Comparison of ENCODE assay signal across 14 cellular contexts in genomic region chr2:44927979-44928659, GRCh38. TPM values are rescaled to one million over a fixed set of nuclear protein-coding genes. Genes with fewer than 3 reads are reported as not detected.
DNase-seq lines count a peak whose midpoint lies in the region; TF ChIP-seq lines count a peak whose summit lies in the region.
"Had no signal": no experiment of that assay in that cellular context is flagged by ENCODE, and none has a peak within 500 bp of the region (broad histone marks: within the 10 kb centered on the region; RNA-seq: fewer than 3 reads in every experiment).

No MANE protein-coding gene starts in this region.

- H2AFZ ChIP-seq in neuron (ENCODE audit: low read depth, low read length), result peak overlapping the region; percentile 80

- peak overlapping the region; percentile 13 for H3K4me3 ChIP-seq in cardiac muscle cell
- peak overlapping the region in 1 of 2 donors; percentile 32 for H3K4me3 ChIP-seq in right atrium auricular region
- H3K4me3 ChIP-seq in ectodermal cell (ENCODE audit: insufficient read depth, low read depth, low read length), result peak overlapping the region; percentile 13
- peak overlapping the region; percentile 24 for H3K4me3 ChIP-seq in neuron (ENCODE audit: low read length)
- peak overlapping the region; percentile 31 to 48 for H3K4me3 ChIP-seq in tibial artery

- H3K4me1 ChIP-seq in cardiac muscle cell (ENCODE audit: low read depth) (peaks cover 9% of the 10 kb centered on the region), right atrium auricular region (peaks cover 0 to 28% of the 10 kb centered on the region in 2 donors), ectodermal cell (ENCODE audit: control insufficient read depth, insufficient read depth, low read length) (peaks cover 10% of the 10 kb centered on the region), neuron (ENCODE audit: insufficient read depth, low read length) (peaks cover 15% of the 10 kb centered on the region), tibial artery (peaks cover 0 to 20% (median 18%) of the 10 kb centered on the region in 4 donors)

- H3K27ac ChIP-seq in cardiac muscle cell (no peak overlapping the region), right atrium auricular region (no peak overlapping the region), ectodermal cell (ENCODE audit: insufficient read depth, low read depth, low read length, poor library complexity, severe bottlenecking) (no peak overlapping the region), tibial artery (no peak overlapping the region)

- no peaks in the 10 kb centered on the region for H3K36me3 ChIP-seq in cardiac muscle cell
- H3K36me3 ChIP-seq in right atrium auricular region, result no peaks in the 10 kb centered on the region
- no peaks in the 10 kb centered on the region for H3K36me3 ChIP-seq in ectodermal cell (ENCODE audit: control insufficient read depth, insufficient read depth, low read length)
- no peaks in the 10 kb centered on the region for H3K36me3 ChIP-seq in neuron (ENCODE audit: insufficient read depth, low read length)
- H3K36me3 ChIP-seq in tibial artery, result no peaks in the 10 kb centered on the region

- H3K9me3 ChIP-seq in cardiac muscle cell (ENCODE audit: low read depth) (no peaks in the 10 kb centered on the region), right atrium auricular region (no peaks in the 10 kb centered on the region), ectodermal cell (ENCODE audit: control insufficient read depth, low read length) (no peaks in the 10 kb centered on the region), neuron (ENCODE audit: low read length) (no peaks in the 10 kb centered on the region), tibial artery (no peaks in the 10 kb centered on the region)

- TF ChIP-seq CTCF in cardiac muscle cell (IDR thresholded peaks at IDR 0.05; ENCODE audit: low read depth, low read length) (no peak), right atrium auricular region (IDR thresholded peaks at IDR 0.05) (no peak), tibial artery (IDR thresholded peaks at IDR 0.05) (no peak)

- intact Hi-C loops in tibial artery (cut with DNase I; ENCODE audit: low total_unique reads), result no loop called here

- DNase-seq in cardiac muscle cell (ENCODE audit: low read depth in 1 of 2, low spot score in 1 of 2), result peak in 1 of 2 donors; percentile 41
- no peak for DNase-seq in right atrium auricular region (ENCODE audit: low spot score)
- no peak for DNase-seq in tibial artery
- DNase-seq in NCI-H446 treated with DMSO at 0.1 percent for 48 hours (lab: John Stamatoyannopoulos, UW), result no peak
- no peak for DNase-seq in stimulated activated CD4-positive, alpha-beta T cell treated with anti-CD3 and anti-CD28 coated beads, Interleukin-15, amount 100 ng/mL, for 24 hours
- no peak for DNase-seq in AML-193 (lab: John Stamatoyannopoulos, UW)
- DNase-seq: activated CD4-positive, CD25-positive, alpha-beta regulatory T cell treated with anti-CD3 and anti-CD28 coated beads, Interleukin-2, amount 50 U/mL, for 72 hours; activated T-cell treated with anti-CD3 and anti-CD28 coated beads, Interleukin-2, amount 50 U/mL, for 4 hours; kidney; naive thymus-derived CD8-positive, alpha-beta T cell; NCI-H2107 had no signal

- WGBS in ectodermal cell, 2 experiments, result 0 to 1% methylated on average over 44 of the region's 44 CpGs

- peaks cover 100% of the 10 kb centered on the region for H3K27me3 ChIP-seq in cardiac muscle cell
- H3K27me3 ChIP-seq in right atrium auricular region, result peaks cover 21 to 59% of the 10 kb centered on the region in 2 donors
- H3K27me3 ChIP-seq in ectodermal cell (ENCODE audit: control insufficient read depth, insufficient read depth, low read length, poor library complexity, severe bottlenecking), result peaks cover 100% of the 10 kb centered on the region
- H3K27me3 ChIP-seq in neuron (ENCODE audit: insufficient read depth, low read length), result peaks cover 98% of the 10 kb centered on the region
- H3K27me3 ChIP-seq in tibial artery, result peaks cover 5 to 92% of the 10 kb centered on the region in 2 donors

RNA-seq across cellular contexts. Expression of gene SIX3, which starts 13.4 kb away (rescaled TPM):
- total RNA-seq in cardiac muscle cell (not detected in 2 replicates), right atrium auricular region (not detected)
- not detected in 2 replicates for polyA plus RNA-seq in cardiac muscle cell
- 1.3 TPM for polyA plus RNA-seq in ectodermal cell (2013, experiment 1 of 4)
- polyA plus RNA-seq in ectodermal cell (2013, experiment 2 of 4), result 3.5 TPM
- polyA plus RNA-seq in ectodermal cell (2013, experiment 3 of 4), result 2.4 TPM
- polyA plus RNA-seq in ectodermal cell (2013, experiment 4 of 4), result 4.5 TPM
- total RNA-seq: fibroblast of villous mesenchyme; naive thymus-derived CD8-positive, alpha-beta T cell had no signal
- polyA plus RNA-seq: naive thymus-derived CD8-positive, alpha-beta T cell had no signal
